ENCODE assay signal across 5 cellular contexts in genomic region chr17:40304866-40305265, GRCh38. TPM values are rescaled to one million over a fixed set of nuclear protein-coding genes. Genes with fewer than 3 reads are reported as not detected.
"Had no signal": no experiment of that assay in that cellular context is flagged by ENCODE, and none has a peak within 500 bp of the region (broad histone marks: within the 10 kb centered on the region; RNA-seq: fewer than 3 reads in every experiment).

No MANE protein-coding gene starts in this region.

RNA-seq across cellular contexts. Expression of gene GJD3, which starts 59.7 kb away (rescaled TPM):
- total RNA-seq: lower leg skin; progenitor cell of endocrine pancreas; T-helper 1 cell treated with Interleukin-12 subunit alpha and Interleukin-12 subunit beta and Interleukin-4 antibody, amounts not matched to agents 30 ng/mL and 1 ng/mL, for 36 hours had no signal
- polyA plus RNA-seq: aorta, neural cell had no signal
